Comparison of ENCODE assay signal across 1 cellular context in genomic region chr3:134847349-134847748, GRCh38.
TF ChIP-seq lines count a peak whose summit lies in the region.

No MANE protein-coding gene starts in this region.

TF ChIP-seq in IMR-90, 13 proteins besides CTCF, POLR2A, EP300 and RAD21:
- TF ChIP-seq SMC3 (IDR thresholded peaks at IDR 0.05; ENCODE audit: low read depth, low read length) (no peak), NFE2L2 (IDR thresholded peaks at IDR 0.05; ENCODE audit: low read depth, low read length) (no peak), RCOR1 (IDR thresholded peaks at IDR 0.05; ENCODE audit: insufficient replicate concordance, low read length) (no peak), CHD1 (IDR thresholded peaks at IDR 0.05; ENCODE audit: low read depth, low read length) (no peak), MAZ (IDR thresholded peaks at IDR 0.05; ENCODE audit: borderline replicate concordance, low read depth, low read length) (no peak), RFX5 (IDR thresholded peaks at IDR 0.05; ENCODE audit: low read depth, low read length) (no peak), FOS (IDR thresholded peaks at IDR 0.05; ENCODE audit: low read depth, low read length) (no peak), MXI1 (IDR thresholded peaks at IDR 0.05; ENCODE audit: borderline replicate concordance, low read depth, low read length) (no peak), BHLHE40 (IDR thresholded peaks at IDR 0.05; ENCODE audit: low read depth, low read length) (no peak), MAFK (IDR thresholded peaks at IDR 0.05; ENCODE audit: low read depth, low read length) (no peak), USF2 (IDR thresholded peaks at IDR 0.05; ENCODE audit: low read depth, low read length) (no peak), ELK1 (IDR thresholded peaks at IDR 0.05; ENCODE audit: borderline replicate concordance, low read depth, low read length) (no peak), CEBPB (IDR thresholded peaks at IDR 0.05; ENCODE audit: low read depth, low read length) (no peak)
